Comparison of ENCODE assay signal across 1 cellular context in the genomic region with DNA sequence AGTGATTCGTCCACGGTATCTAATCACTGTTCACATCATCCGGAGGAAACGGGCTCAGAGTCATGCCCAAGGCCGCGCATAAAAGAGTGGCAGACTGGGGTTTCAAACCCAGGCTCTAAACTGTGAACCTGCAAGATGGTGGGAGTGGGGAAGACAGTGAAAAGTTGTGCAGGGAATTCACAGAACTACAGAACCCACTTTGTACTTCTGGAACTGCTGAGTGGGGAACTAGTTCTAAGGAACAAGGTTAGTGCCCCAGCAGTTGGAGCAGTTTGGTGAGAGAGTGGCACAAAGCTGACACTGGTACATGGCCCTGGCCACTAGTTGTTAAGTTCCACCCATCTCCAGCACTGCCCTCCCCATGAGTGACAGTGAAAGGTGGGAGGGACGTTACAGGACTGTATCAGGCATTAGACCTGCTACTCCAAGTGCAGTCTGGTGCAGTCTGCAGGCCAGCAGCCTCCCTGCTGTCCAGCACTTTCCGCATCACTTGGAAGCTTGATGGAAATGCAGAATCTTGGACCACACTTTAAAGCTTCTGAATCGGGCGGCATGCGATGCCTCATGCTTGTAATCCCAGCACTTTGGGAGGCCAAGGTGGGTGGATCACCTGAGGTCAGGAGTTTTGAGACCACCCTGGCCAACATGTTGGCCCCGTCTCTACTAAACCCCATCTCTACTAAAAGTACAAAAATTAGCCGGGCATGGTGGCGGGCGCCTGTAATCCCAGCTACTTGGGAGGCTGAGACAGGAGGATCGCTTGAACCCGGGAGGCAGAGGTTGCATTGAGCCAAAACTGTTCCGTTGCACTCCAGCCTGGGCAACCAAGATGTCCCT.
TF ChIP-seq lines count a peak whose summit lies in the region.

No MANE protein-coding gene starts in this region.

TF ChIP-seq in HepG2, 621 proteins besides CTCF, POLR2A, EP300 and RAD21 (continued from another document and continues in another):
- TF ChIP-seq, protein P1, sequence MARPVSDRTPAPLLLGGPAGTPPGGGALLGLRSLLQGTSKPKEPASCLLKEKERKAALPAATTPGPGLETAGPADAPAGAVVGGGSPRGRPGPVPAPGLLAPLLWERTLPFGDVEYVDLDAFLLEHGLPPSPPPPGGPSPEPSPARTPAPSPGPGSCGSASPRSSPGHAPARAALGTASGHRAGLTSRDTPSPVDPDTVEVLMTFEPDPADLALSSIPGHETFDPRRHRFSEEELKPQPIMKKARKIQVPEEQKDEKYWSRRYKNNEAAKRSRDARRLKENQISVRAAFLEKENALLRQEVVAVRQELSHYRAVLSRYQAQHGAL (CRISPR knock-in tag; IDR thresholded peaks at IDR 0.05; ENCODE audit: not compliant biosample characterization) = no peak
- TF ChIP-seq KLF9 (CRISPR knock-in tag; IDR thresholded peaks at IDR 0.05; ENCODE audit: low read depth) (no peak), ONECUT2 (CRISPR knock-in tag; IDR thresholded peaks at IDR 0.05) (no peak), YEATS4 (CRISPR knock-in tag; IDR thresholded peaks at IDR 0.05; ENCODE audit: borderline replicate concordance) (no peak), HNRNPH1 (optimal IDR thresholded peaks at IDR 0.05; ENCODE audit: low read depth, low read length) (peak; percentile 66), HNRNPUL1 (IDR thresholded peaks at IDR 0.05; ENCODE audit: low read depth, low read length) (no peak), ZNF891 (CRISPR knock-in tag; IDR thresholded peaks at IDR 0.05) (0 out of 2 replicates have a peak, but pooled peaks have one; percentile 40), SIX4 (CRISPR knock-in tag; IDR thresholded peaks at IDR 0.05) (no peak), MTA1 (CRISPR knock-in tag; IDR thresholded peaks at IDR 0.05; ENCODE audit: borderline replicate concordance) (peak; percentile 62; the same call in 1 of the 2 replicates), MIXL1 (CRISPR knock-in tag; IDR thresholded peaks at IDR 0.05) (no peak), NR2F1 (CRISPR knock-in tag; IDR thresholded peaks at IDR 0.05) (no peak), ZNF547 (CRISPR knock-in tag; IDR thresholded peaks at IDR 0.05) (peak; percentile 68; the same call in 1 of the 2 replicates), ZNF33A (CRISPR knock-in tag; IDR thresholded peaks at IDR 0.05; ENCODE audit: borderline replicate concordance) (no peak), EED (CRISPR knock-in tag; IDR thresholded peaks at IDR 0.05) (no peak), ZNF770 (CRISPR knock-in tag; IDR thresholded peaks at IDR 0.05) (peak; percentile 51; the same call in 1 of the 2 replicates), THAP9 (CRISPR knock-in tag; IDR thresholded peaks at IDR 0.05; ENCODE audit: borderline replicate concordance) (no peak), MTF2 (CRISPR knock-in tag; IDR thresholded peaks at IDR 0.05; ENCODE audit: borderline replicate concordance) (no peak), BRD4 (CRISPR knock-in tag; IDR thresholded peaks at IDR 0.05) (no peak), ZNF549 (CRISPR knock-in tag; IDR thresholded peaks at IDR 0.05) (no peak), ZNF709 (CRISPR knock-in tag; IDR thresholded peaks at IDR 0.05) (no peak), ZBTB8A (CRISPR knock-in tag; IDR thresholded peaks at IDR 0.05; ENCODE audit: borderline replicate concordance, low read depth) (0 out of 2 replicates have a peak, but pooled peaks have one; percentile 39), RFXAP (CRISPR knock-in tag; IDR thresholded peaks at IDR 0.05; ENCODE audit: borderline replicate concordance) (no peak), NONO (IDR thresholded peaks at IDR 0.05) (no peak), NONO (CRISPR knock-in tag; conservative IDR thresholded peaks at IDR 0.05) (no peak), HNF1A (IDR thresholded peaks at IDR 0.05; ENCODE audit: low read depth) (no peak), HNF1A (CRISPR knock-in tag; IDR thresholded peaks at IDR 0.05; ENCODE audit: borderline replicate concordance) (no peak), ZKSCAN1 (IDR thresholded peaks at IDR 0.05; ENCODE audit: low read length) (no peak), FOXP1 (IDR thresholded peaks at IDR 0.05) (no peak), FOXP1 (CRISPR knock-in tag; IDR thresholded peaks at IDR 0.05) (no peak), ZFP36L1 (CRISPR knock-in tag; IDR thresholded peaks at IDR 0.05) (0 out of 2 replicates have a peak, but pooled peaks have one; percentile 54), ZFY (CRISPR knock-in tag; IDR thresholded peaks at IDR 0.05) (peak; percentile 39; the same call in 1 of the 2 replicates), FOXA1 (IDR thresholded peaks at IDR 0.05) (no peak), FOXA1 (CRISPR knock-in tag; IDR thresholded peaks at IDR 0.05) (no peak), ZBTB38 (CRISPR knock-in tag; IDR thresholded peaks at IDR 0.05) (peak; percentile 87; the same call in 1 of the 2 replicates), ZNF572 (CRISPR knock-in tag; IDR thresholded peaks at IDR 0.05) (peak; percentile 74; the same call in 1 of the 2 replicates), FOXM1 (CRISPR knock-in tag; IDR thresholded peaks at IDR 0.05) (no peak)
- TF ChIP-seq, protein P2, sequence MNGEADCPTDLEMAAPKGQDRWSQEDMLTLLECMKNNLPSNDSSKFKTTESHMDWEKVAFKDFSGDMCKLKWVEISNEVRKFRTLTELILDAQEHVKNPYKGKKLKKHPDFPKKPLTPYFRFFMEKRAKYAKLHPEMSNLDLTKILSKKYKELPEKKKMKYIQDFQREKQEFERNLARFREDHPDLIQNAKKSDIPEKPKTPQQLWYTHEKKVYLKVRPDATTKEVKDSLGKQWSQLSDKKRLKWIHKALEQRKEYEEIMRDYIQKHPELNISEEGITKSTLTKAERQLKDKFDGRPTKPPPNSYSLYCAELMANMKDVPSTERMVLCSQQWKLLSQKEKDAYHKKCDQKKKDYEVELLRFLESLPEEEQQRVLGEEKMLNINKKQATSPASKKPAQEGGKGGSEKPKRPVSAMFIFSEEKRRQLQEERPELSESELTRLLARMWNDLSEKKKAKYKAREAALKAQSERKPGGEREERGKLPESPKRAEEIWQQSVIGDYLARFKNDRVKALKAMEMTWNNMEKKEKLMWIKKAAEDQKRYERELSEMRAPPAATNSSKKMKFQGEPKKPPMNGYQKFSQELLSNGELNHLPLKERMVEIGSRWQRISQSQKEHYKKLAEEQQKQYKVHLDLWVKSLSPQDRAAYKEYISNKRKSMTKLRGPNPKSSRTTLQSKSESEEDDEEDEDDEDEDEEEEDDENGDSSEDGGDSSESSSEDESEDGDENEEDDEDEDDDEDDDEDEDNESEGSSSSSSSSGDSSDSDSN (CRISPR knock-in tag; IDR thresholded peaks at IDR 0.05) = no peak
- TF ChIP-seq, protein P3, sequence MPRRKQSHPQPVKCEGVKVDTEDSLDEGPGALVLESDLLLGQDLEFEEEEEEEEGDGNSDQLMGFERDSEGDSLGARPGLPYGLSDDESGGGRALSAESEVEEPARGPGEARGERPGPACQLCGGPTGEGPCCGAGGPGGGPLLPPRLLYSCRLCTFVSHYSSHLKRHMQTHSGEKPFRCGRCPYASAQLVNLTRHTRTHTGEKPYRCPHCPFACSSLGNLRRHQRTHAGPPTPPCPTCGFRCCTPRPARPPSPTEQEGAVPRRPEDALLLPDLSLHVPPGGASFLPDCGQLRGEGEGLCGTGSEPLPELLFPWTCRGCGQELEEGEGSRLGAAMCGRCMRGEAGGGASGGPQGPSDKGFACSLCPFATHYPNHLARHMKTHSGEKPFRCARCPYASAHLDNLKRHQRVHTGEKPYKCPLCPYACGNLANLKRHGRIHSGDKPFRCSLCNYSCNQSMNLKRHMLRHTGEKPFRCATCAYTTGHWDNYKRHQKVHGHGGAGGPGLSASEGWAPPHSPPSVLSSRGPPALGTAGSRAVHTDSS (CRISPR knock-in tag; conservative IDR thresholded peaks at IDR 0.05) = no peak
- TF ChIP-seq, protein P4, sequence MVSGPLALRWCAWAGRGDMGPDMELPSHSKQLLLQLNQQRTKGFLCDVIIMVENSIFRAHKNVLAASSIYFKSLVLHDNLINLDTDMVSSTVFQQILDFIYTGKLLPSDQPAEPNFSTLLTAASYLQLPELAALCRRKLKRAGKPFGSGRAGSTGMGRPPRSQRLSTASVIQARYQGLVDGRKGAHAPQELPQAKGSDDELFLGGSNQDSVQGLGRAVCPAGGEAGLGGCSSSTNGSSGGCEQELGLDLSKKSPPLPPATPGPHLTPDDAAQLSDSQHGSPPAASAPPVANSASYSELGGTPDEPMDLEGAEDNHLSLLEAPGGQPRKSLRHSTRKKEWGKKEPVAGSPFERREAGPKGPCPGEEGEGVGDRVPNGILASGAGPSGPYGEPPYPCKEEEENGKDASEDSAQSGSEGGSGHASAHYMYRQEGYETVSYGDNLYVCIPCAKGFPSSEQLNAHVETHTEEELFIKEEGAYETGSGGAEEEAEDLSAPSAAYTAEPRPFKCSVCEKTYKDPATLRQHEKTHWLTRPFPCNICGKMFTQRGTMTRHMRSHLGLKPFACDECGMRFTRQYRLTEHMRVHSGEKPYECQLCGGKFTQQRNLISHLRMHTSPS (CRISPR knock-in tag; IDR thresholded peaks at IDR 0.05; ENCODE audit: low read depth) = peak; percentile 66; the same call in 1 of the 2 replicates
- TF ChIP-seq, protein P5, sequence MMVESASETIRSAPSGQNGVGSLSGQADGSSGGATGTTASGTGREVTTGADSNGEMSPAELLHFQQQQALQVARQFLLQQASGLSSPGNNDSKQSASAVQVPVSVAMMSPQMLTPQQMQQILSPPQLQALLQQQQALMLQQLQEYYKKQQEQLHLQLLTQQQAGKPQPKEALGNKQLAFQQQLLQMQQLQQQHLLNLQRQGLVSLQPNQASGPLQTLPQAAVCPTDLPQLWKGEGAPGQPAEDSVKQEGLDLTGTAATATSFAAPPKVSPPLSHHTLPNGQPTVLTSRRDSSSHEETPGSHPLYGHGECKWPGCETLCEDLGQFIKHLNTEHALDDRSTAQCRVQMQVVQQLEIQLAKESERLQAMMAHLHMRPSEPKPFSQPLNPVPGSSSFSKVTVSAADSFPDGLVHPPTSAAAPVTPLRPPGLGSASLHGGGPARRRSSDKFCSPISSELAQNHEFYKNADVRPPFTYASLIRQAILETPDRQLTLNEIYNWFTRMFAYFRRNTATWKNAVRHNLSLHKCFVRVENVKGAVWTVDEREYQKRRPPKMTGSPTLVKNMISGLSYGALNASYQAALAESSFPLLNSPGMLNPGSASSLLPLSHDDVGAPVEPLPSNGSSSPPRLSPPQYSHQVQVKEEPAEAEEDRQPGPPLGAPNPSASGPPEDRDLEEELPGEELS (CRISPR knock-in tag; IDR thresholded peaks at IDR 0.05) = 0 out of 2 replicates have a peak, but pooled peaks have one; percentile 22
- TF ChIP-seq, protein P6, sequence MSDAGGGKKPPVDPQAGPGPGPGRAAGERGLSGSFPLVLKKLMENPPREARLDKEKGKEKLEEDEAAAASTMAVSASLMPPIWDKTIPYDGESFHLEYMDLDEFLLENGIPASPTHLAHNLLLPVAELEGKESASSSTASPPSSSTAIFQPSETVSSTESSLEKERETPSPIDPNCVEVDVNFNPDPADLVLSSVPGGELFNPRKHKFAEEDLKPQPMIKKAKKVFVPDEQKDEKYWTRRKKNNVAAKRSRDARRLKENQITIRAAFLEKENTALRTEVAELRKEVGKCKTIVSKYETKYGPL (CRISPR knock-in tag; IDR thresholded peaks at IDR 0.05) = no peak
